9 cellular contexts compared by ENCODE assay signal in genomic region chr9:98867434-98868168, GRCh38.
DNase-seq lines count a peak whose midpoint lies in the region; ATAC-seq and TF ChIP-seq lines count a peak whose summit lies in the region.
"Had no signal": no experiment of that assay in that cellular context is flagged by ENCODE, and none has a peak within 500 bp of the region (broad histone marks: within the 10 kb centered on the region; RNA-seq: fewer than 3 reads in every experiment).

No MANE protein-coding gene starts in this region.

- no peak overlapping the region for H3K9ac ChIP-seq in PC-3 (ENCODE audit: low read length)
- no peak overlapping the region for H3K9ac ChIP-seq in fibroblast of lung (ENCODE audit: insufficient read depth, low read length)

- no peak overlapping the region for H3K4me3 ChIP-seq in PC-3 (ENCODE audit: low read length)
- H3K4me3 ChIP-seq in fibroblast of lung (replicated peaks in 1 of 4; ENCODE audit: control extremely low read depth in 1 of 4, insufficient read depth in 1 of 4, low read depth in 3 of 4, low read length in 4 of 4) = no peak overlapping the region

- no peaks in the 10 kb centered on the region for H3K9me3 ChIP-seq in PC-3 (ENCODE audit: low read length)
- H3K9me3 ChIP-seq in fibroblast of lung (ENCODE audit: control insufficient read depth, insufficient read depth, low read depth, low read length) = no peaks in the 10 kb centered on the region
- no peaks in the 10 kb centered on the region for H3K9me3 ChIP-seq in T-helper 17 cell (ENCODE audit: control insufficient read depth, low read length, poor library complexity, severe bottlenecking)

- H3K27ac ChIP-seq in PC-3 (ENCODE audit: low read length) = peak overlapping the region; percentile 60
- H3K27ac ChIP-seq in fibroblast of lung (ENCODE audit: insufficient read depth, low read length) = peak overlapping the region; percentile 36

- intact Hi-C loops in PC-3 (cut with micrococcal nuclease) = no loop called here
- intact Hi-C loops in posterior vena cava (cut with DNase I) = loop anchor here in 1 of 2 donors (10.0 kb wide), 1 partner anchor 127 kb away; no protein-coding TSS in a partner anchor

- TF ChIP-seq CTCF in PC-3 (conservative IDR thresholded peaks at IDR 0.05; ENCODE audit: low read depth, low read length) = no peak
- TF ChIP-seq CTCF in fibroblast of lung (conservative IDR thresholded peaks at IDR 0.05 in 1 of 2, IDR thresholded peaks at IDR 0.05 in 1 of 2; ENCODE audit: low read depth in 1 of 2, low read length in 2 of 2) = no peak

- H3K9me2 ChIP-seq in PC-3 (replicated peaks; ENCODE audit: low read length) = no peaks in the 10 kb centered on the region

- peaks cover 32% of the 10 kb centered on the region for H3K27me3 Mint-ChIP-seq in T-helper 17 cell

- no peak overlapping the region for H3K27ac Mint-ChIP-seq in T-helper 17 cell

- H3K4me2 ChIP-seq in PC-3 (ENCODE audit: low read length) (peak overlapping the region; percentile 57; the same call in 1 of the 2 replicates), fibroblast of lung (ENCODE audit: extremely low read depth, insufficient read depth, low read length) (peak overlapping the region; percentile 38)

- no peaks in the 10 kb centered on the region for H3K36me3 ChIP-seq in PC-3 (ENCODE audit: low read depth, low read length)
- H3K36me3 ChIP-seq in fibroblast of lung (ENCODE audit: control insufficient read depth, insufficient read depth, low read length) = no peaks in the 10 kb centered on the region

- CTCF ChIA-PET in PC-3 (lab: Charles Lee) = no interaction called here

- POLR2A ChIA-PET in PC-3 (lab: Charles Lee; ENCODE audit: unreplicated experiment) = no interaction called here

- no peaks in the 10 kb centered on the region for H3K36me3 Mint-ChIP-seq in T-helper 17 cell (ENCODE audit: low read depth)
- H3K36me3 Mint-ChIP-seq: naive B cell had no signal

- H4K20me1 ChIP-seq in PC-3 (ENCODE audit: low read length) (no peaks in the 10 kb centered on the region), fibroblast of lung (ENCODE audit: control insufficient read depth, extremely low read depth, insufficient read depth, low read length) (no peaks in the 10 kb centered on the region)

- H2AFZ ChIP-seq in PC-3 (ENCODE audit: low read length) (no peak overlapping the region), fibroblast of lung (ENCODE audit: low read length) (no peak overlapping the region)

- ATAC-seq in PC-3 = peak; percentile 83
- no peak for ATAC-seq in GM18907 (IDR thresholded peaks at IDR 0.05; ENCODE audit: unreplicated experiment)
- no peak for ATAC-seq in T-helper 17 cell
- ATAC-seq in HG03196 (IDR thresholded peaks at IDR 0.05; ENCODE audit: unreplicated experiment) = no peak
- no peak for ATAC-seq in GM18520 (IDR thresholded peaks at IDR 0.05; ENCODE audit: unreplicated experiment)

- no peak overlapping the region for H3K4me3 Mint-ChIP-seq in T-helper 17 cell
- H3K4me3 Mint-ChIP-seq: naive B cell had no signal

- no peaks in the 10 kb centered on the region for H3K27me3 ChIP-seq in PC-3 (ENCODE audit: low read length)
- no peaks in the 10 kb centered on the region for H3K27me3 ChIP-seq in fibroblast of lung (ENCODE audit: control insufficient read depth, insufficient read depth, low read length)

- no peaks in the 10 kb centered on the region for H3F3A ChIP-seq in PC-3 (ENCODE audit: low read length, unreplicated experiment)

- DNase-seq in ELR (ENCODE audit: low read depth) (peak; percentile 59), PC-3 (peak; percentile 73), fibroblast of lung (ENCODE audit: low read depth in 2 of 2) (peak; percentile 88 to 99), posterior vena cava (ENCODE audit: low spot score) (peak; percentile 93), T-helper 17 cell (no peak)
- DNase-seq: naive B cell had no signal

- H3K79me2 ChIP-seq in PC-3 (ENCODE audit: low read length) = no peaks in the 10 kb centered on the region
- no peaks in the 10 kb centered on the region for H3K79me2 ChIP-seq in fibroblast of lung (ENCODE audit: control insufficient read depth, insufficient read depth, low read length)

- no peaks in the 10 kb centered on the region for H3K4me1 Mint-ChIP-seq in T-helper 17 cell

- H3K4me1 ChIP-seq in PC-3 (ENCODE audit: insufficient read depth, low read length) = peaks cover 33% of the 10 kb centered on the region
- H3K4me1 ChIP-seq in fibroblast of lung (ENCODE audit: control insufficient read depth, extremely low read depth, insufficient read depth, low read length) = peaks cover 19% of the 10 kb centered on the region

- BruUV-seq in PC-3 (replicated peaks; lab: Mats Ljungman, UMichigan) = no TSS peak

Comparison
In these comparisons a context has a peak if more than half of its experiments do, and no peak if none do; other contexts are left out.
1. DNase-seq: peak in ELR (single experiment), PC-3 (single experiment), fibroblast of lung (2 of 2) and posterior vena cava (single experiment); none in T-helper 17 cell (0 of 3).